In the genomic region with DNA sequence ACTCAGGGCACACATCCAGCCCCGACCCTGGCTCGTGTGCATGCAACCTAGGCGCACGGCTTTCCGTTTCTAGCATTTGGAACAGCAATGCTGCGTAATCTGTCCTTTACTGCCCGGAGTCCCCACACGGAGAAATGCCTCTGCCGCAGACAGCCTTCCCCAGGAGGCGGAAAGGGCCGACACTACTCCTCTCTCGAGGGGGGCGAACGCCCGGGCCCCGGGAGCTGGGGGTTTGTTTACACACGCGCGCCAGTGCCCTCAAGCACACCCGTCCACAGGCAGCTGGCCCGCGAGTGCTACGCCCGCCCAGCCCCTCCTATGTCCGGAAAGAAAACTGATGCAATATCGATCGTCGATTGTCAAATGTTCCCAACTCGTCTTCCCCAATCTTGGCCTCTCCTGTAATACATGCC, we compare ENCODE assay signal across 8 cellular contexts. TPM values are rescaled to one million over a fixed set of nuclear protein-coding genes. Genes with fewer than 3 reads are reported as not detected.
A peak's percentile ranks its signal among the peaks of the same experiment; 100 is the strongest.
DNase-seq lines count a peak whose midpoint lies in the region; ATAC-seq lines count a peak whose summit lies in the region.

No MANE protein-coding gene starts in this region.

- H3K36me3 Mint-ChIP-seq in activated CD4-positive, alpha-beta memory T cell treated with anti-CD3 and anti-CD28 coated beads for 36 hours, result peaks cover 52% of the 10 kb centered on the region

- intact Hi-C loops in activated CD4-positive, alpha-beta memory T cell treated with anti-CD3 and anti-CD28 coated beads for 36 hours (cut with micrococcal nuclease), result loop anchor here (1.0 to 10.0 kb wide), 14 partner anchors 12 to 1826 kb away; a partner anchor contains a TSS

- H3K27ac ChIP-seq in epithelial cell of prostate (peak overlapping the region; percentile 98), mucosa of rectum (ENCODE audit: low read depth in 2 of 2, low read length in 2 of 2) (peak overlapping the region; percentile 96 to 98), substantia nigra (ENCODE audit: low read depth, low read length, poor library complexity, severe bottlenecking) (peak overlapping the region; percentile 96)

- H3K9me3 Mint-ChIP-seq in activated CD4-positive, alpha-beta memory T cell treated with anti-CD3 and anti-CD28 coated beads for 36 hours, result no peaks in the 10 kb centered on the region

- POLR2A ChIA-PET in activated CD4-positive, alpha-beta memory T cell treated with anti-CD3 and anti-CD28 coated beads for 36 hours (lab: Charles Lee), result interaction anchor here (0.7 to 5.6 kb wide), 17 partner anchors 8 to 845 kb away, joined by 3 to 42 read pairs (median 4); a partner anchor contains a TSS

- CTCF ChIA-PET in activated CD4-positive, alpha-beta memory T cell treated with anti-CD3 and anti-CD28 coated beads for 36 hours (lab: Charles Lee), result no interaction called here

- H3K27ac Mint-ChIP-seq in activated CD4-positive, alpha-beta memory T cell treated with anti-CD3 and anti-CD28 coated beads for 36 hours, result peak overlapping the region; percentile 99

- H3K4me3 Mint-ChIP-seq in activated CD4-positive, alpha-beta memory T cell treated with anti-CD3 and anti-CD28 coated beads for 36 hours, result peak overlapping the region; percentile 95

- H3K9ac ChIP-seq in mucosa of rectum (ENCODE audit: low read depth in 1 of 2, low read length in 2 of 2), result peak overlapping the region; percentile 94 to 95

- peaks cover 55% of the 10 kb centered on the region for H3K4me1 Mint-ChIP-seq in activated CD4-positive, alpha-beta memory T cell treated with anti-CD3 and anti-CD28 coated beads for 36 hours (ENCODE audit: low read depth)

- ATAC-seq in HG02798 (IDR thresholded peaks at IDR 0.05; ENCODE audit: poor library complexity, unreplicated experiment), result peak; percentile 16

- H3K4me1 ChIP-seq in mucosa of rectum (ENCODE audit: control insufficient read depth in 2 of 2, insufficient read depth in 2 of 2, low read length in 2 of 2), result peaks cover 40 to 43% of the 10 kb centered on the region in 2 donors

- H3K4me3 ChIP-seq in mucosa of rectum (ENCODE audit: low read length in 2 of 2), result peak overlapping the region; percentile 88 to 98

- no peaks in the 10 kb centered on the region for H3K9me3 ChIP-seq in mucosa of rectum (ENCODE audit: control insufficient read depth in 2 of 2, low read length in 2 of 2)

- H3K36me3 ChIP-seq in mucosa of rectum (ENCODE audit: control insufficient read depth in 2 of 2, insufficient read depth in 2 of 2, low read length in 2 of 2), result peaks cover 32 to 34% of the 10 kb centered on the region in 2 donors

- H3K27me3 Mint-ChIP-seq in activated CD4-positive, alpha-beta memory T cell treated with anti-CD3 and anti-CD28 coated beads for 36 hours, result peaks cover 6% of the 10 kb centered on the region

- H3K27me3 ChIP-seq in mucosa of rectum (ENCODE audit: control insufficient read depth in 2 of 2, insufficient read depth in 2 of 2, low read length in 2 of 2), result no peaks in the 10 kb centered on the region

- peak; percentile 75 for DNase-seq in NCI-H82 (lab: John Stamatoyannopoulos, UW)
- DNase-seq in NCI-H82 treated with DMSO at 0.1 percent for 48 hours (lab: John Stamatoyannopoulos, UW; ENCODE audit: unreplicated experiment), result no peak
- peak; percentile 56 for DNase-seq in NCI-H2107 treated with DMSO at 0.1 percent for 48 hours (lab: John Stamatoyannopoulos, UW; ENCODE audit: unreplicated experiment)
- DNase-seq in activated CD4-positive, alpha-beta memory T cell treated with anti-CD3 and anti-CD28 coated beads for 36 hours, result peak; percentile 75
- DNase-seq in epithelial cell of prostate (ENCODE audit: low read depth, low spot score), result no peak
- peak in 37 of 49 donors; percentile 19 to 89 (median 69) for DNase-seq in substantia nigra (lab: John Stamatoyannopoulos, UW)

RNA-seq across cellular contexts. Expression of a gene that starts 0.8 kb away (rescaled TPM):
- total RNA-seq in activated CD4-positive, alpha-beta memory T cell treated with anti-CD3 and anti-CD28 coated beads for 36 hours, result 100 to 1,000 TPM; 173 to 187 TPM

Comparison
In these comparisons a context has a peak if more than half of its experiments do, and no peak if none do; other contexts are left out.
1. DNase-seq: peak in NCI-H82 (single experiment), NCI-H2107 treated with DMSO at 0.1 percent for 48 hours (single experiment), activated CD4-positive, alpha-beta memory T cell treated with anti-CD3 and anti-CD28 coated beads for 36 hours (single experiment) and substantia nigra (37 of 49); none in NCI-H82 treated with DMSO at 0.1 percent for 48 hours (single experiment) and epithelial cell of prostate (single experiment).
2. Peak in every context shown above with its lines, with median percentiles within 50 percentile points of each other: H3K27ac ChIP-seq.